Comparison of ENCODE assay signal across 1 cellular context in the genomic region with DNA sequence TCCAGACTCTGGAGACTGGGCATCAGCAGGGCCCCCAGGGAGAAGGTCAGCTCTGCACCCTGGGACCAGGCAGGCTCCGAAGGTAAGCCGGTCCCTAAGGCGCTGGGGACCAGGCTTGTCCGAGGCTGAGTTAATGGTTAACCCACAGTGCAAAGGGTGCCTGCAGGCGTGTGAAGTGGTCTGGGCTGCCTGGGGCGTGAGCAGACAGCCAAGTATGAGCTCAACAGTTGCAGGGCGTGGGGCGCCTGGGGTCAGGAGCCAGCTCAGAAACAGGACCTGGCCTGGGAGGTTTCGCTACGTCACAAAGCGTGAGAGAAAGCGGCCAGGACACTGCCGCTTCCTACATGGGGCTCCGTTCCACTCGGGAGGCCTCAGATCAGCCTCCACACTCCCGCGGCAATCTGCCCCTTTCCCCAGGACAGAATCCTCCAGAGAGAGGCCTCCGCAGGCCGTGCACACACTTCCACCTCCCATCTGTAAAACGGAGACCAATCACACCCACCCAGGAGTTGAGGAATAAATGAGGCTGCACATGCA.
A peak's percentile ranks its signal among the peaks of the same experiment; 100 is the strongest.
TF ChIP-seq lines count a peak whose summit lies in the region.

No MANE protein-coding gene starts in this region.

TF ChIP-seq in HepG2, 621 proteins besides CTCF, POLR2A, EP300 and RAD21 (continued from another document and continues in another):
- TF ChIP-seq, protein P1, sequence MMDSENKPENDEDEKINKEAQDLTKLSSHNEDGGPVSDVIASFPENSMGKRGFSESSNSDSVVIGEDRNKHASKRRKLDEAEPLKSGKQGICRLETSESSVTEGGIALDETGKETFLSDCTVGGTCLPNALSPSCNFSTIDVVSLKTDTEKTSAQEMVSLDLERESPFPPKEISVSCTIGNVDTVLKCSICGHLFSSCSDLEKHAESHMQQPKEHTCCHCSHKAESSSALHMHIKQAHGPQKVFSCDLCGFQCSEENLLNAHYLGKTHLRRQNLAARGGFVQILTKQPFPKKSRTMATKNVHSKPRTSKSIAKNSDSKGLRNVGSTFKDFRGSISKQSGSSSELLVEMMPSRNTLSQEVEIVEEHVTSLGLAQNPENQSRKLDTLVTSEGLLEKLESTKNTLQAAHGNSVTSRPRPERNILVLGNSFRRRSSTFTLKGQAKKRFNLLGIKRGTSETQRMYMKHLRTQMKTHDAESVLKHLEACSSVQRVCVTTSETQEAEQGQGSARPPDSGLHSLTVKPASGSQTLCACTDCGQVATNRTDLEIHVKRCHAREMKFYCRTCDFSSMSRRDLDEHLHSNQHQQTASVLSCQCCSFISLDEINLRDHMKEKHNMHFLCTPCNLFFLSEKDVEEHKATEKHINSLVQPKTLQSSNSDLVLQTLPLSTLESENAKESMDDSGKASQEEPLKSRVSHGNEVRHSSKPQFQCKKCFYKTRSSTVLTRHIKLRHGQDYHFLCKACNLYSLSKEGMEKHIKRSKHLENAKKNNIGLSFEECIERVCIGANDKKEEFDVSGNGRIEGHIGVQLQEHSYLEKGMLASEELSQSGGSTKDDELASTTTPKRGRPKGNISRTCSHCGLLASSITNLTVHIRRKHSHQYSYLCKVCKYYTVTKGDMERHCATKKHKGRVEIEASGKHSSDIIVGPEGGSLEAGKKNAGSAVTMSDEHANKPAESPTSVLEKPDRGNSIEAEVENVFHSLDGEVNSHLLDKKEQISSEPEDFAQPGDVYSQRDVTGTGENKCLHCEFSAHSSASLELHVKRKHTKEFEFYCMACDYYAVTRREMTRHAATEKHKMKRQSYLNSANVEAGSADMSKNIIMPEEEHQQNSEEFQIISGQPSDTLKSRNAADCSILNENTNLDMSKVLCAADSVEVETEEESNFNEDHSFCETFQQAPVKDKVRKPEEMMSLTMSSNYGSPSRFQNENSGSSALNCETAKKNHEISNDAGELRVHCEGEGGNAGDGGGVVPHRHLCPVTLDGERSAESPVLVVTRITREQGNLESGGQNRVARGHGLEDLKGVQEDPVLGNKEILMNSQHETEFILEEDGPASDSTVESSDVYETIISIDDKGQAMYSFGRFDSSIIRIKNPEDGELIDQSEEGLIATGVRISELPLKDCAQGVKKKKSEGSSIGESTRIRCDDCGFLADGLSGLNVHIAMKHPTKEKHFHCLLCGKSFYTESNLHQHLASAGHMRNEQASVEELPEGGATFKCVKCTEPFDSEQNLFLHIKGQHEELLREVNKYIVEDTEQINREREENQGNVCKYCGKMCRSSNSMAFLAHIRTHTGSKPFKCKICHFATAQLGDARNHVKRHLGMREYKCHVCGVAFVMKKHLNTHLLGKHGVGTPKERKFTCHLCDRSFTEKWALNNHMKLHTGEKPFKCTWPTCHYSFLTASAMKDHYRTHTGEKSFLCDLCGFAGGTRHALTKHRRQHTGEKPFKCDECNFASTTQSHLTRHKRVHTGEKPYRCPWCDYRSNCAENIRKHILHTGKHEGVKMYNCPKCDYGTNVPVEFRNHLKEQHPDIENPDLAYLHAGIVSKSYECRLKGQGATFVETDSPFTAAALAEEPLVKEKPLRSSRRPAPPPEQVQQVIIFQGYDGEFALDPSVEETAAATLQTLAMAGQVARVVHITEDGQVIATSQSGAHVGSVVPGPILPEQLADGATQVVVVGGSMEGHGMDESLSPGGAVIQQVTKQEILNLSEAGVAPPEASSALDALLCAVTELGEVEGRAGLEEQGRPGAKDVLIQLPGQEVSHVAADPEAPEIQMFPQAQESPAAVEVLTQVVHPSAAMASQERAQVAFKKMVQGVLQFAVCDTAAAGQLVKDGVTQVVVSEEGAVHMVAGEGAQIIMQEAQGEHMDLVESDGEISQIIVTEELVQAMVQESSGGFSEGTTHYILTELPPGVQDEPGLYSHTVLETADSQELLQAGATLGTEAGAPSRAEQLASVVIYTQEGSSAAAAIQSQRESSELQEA (CRISPR knock-in tag; IDR thresholded peaks at IDR 0.05; ENCODE audit: not compliant biosample characterization): no peak
- TF ChIP-seq ZNF616 (CRISPR knock-in tag; IDR thresholded peaks at IDR 0.05; ENCODE audit: low read depth): 0 out of 2 replicates have a peak, but pooled peaks have one; percentile 8
- TF ChIP-seq, protein P2, sequence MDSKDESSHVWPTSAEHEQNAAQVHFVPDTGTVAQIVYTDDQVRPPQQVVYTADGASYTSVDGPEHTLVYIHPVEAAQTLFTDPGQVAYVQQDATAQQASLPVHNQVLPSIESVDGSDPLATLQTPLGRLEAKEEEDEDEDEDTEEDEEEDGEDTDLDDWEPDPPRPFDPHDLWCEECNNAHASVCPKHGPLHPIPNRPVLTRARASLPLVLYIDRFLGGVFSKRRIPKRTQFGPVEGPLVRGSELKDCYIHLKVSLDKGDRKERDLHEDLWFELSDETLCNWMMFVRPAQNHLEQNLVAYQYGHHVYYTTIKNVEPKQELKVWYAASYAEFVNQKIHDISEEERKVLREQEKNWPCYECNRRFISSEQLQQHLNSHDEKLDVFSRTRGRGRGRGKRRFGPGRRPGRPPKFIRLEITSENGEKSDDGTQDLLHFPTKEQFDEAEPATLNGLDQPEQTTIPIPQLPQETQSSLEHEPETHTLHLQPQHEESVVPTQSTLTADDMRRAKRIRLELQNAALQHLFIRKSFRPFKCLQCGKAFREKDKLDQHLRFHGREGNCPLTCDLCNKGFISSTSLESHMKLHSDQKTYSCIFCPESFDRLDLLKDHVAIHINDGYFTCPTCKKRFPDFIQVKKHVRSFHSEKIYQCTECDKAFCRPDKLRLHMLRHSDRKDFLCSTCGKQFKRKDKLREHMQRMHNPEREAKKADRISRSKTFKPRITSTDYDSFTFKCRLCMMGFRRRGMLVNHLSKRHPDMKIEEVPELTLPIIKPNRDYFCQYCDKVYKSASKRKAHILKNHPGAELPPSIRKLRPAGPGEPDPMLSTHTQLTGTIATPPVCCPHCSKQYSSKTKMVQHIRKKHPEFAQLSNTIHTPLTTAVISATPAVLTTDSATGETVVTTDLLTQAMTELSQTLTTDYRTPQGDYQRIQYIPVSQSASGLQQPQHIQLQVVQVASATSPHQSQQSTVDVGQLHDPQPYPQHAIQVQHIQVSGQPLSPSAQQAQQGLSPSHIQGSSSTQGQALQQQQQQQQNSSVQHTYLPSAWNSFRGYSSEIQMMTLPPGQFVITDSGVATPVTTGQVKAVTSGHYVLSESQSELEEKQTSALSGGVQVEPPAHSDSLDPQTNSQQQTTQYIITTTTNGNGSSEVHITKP (CRISPR knock-in tag; IDR thresholded peaks at IDR 0.05; ENCODE audit: low read depth): peak; percentile 51; the same call in 1 of the 2 replicates
- TF ChIP-seq, protein P3, sequence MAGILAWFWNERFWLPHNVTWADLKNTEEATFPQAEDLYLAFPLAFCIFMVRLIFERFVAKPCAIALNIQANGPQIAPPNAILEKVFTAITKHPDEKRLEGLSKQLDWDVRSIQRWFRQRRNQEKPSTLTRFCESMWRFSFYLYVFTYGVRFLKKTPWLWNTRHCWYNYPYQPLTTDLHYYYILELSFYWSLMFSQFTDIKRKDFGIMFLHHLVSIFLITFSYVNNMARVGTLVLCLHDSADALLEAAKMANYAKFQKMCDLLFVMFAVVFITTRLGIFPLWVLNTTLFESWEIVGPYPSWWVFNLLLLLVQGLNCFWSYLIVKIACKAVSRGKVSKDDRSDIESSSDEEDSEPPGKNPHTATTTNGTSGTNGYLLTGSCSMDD (CRISPR knock-in tag; IDR thresholded peaks at IDR 0.05): no peak
- peak; percentile 53 for TF ChIP-seq THAP11 (CRISPR knock-in tag; IDR thresholded peaks at IDR 0.05)
- TF ChIP-seq ZNF121 (CRISPR knock-in tag; IDR thresholded peaks at IDR 0.05): no peak
- TF ChIP-seq ZNF564 (CRISPR knock-in tag; IDR thresholded peaks at IDR 0.05): peak; percentile 75; the same call in 1 of the 2 replicates
- peak; percentile 95 for TF ChIP-seq HHEX (CRISPR knock-in tag; IDR thresholded peaks at IDR 0.05)
- TF ChIP-seq SALL2 (CRISPR knock-in tag; IDR thresholded peaks at IDR 0.05): peak; percentile 71; the same call in 1 of the 2 replicates
- TF ChIP-seq SPEN (CRISPR knock-in tag; IDR thresholded peaks at IDR 0.05; ENCODE audit: low read depth): peak; percentile 87; the same call in 1 of the 2 replicates
- TF ChIP-seq, protein P4, sequence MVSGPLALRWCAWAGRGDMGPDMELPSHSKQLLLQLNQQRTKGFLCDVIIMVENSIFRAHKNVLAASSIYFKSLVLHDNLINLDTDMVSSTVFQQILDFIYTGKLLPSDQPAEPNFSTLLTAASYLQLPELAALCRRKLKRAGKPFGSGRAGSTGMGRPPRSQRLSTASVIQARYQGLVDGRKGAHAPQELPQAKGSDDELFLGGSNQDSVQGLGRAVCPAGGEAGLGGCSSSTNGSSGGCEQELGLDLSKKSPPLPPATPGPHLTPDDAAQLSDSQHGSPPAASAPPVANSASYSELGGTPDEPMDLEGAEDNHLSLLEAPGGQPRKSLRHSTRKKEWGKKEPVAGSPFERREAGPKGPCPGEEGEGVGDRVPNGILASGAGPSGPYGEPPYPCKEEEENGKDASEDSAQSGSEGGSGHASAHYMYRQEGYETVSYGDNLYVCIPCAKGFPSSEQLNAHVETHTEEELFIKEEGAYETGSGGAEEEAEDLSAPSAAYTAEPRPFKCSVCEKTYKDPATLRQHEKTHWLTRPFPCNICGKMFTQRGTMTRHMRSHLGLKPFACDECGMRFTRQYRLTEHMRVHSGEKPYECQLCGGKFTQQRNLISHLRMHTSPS (CRISPR knock-in tag; IDR thresholded peaks at IDR 0.05; ENCODE audit: low read depth): no peak
- TF ChIP-seq GATAD2A (CRISPR knock-in tag; IDR thresholded peaks at IDR 0.05): peak; percentile 85
- TF ChIP-seq, protein P5, sequence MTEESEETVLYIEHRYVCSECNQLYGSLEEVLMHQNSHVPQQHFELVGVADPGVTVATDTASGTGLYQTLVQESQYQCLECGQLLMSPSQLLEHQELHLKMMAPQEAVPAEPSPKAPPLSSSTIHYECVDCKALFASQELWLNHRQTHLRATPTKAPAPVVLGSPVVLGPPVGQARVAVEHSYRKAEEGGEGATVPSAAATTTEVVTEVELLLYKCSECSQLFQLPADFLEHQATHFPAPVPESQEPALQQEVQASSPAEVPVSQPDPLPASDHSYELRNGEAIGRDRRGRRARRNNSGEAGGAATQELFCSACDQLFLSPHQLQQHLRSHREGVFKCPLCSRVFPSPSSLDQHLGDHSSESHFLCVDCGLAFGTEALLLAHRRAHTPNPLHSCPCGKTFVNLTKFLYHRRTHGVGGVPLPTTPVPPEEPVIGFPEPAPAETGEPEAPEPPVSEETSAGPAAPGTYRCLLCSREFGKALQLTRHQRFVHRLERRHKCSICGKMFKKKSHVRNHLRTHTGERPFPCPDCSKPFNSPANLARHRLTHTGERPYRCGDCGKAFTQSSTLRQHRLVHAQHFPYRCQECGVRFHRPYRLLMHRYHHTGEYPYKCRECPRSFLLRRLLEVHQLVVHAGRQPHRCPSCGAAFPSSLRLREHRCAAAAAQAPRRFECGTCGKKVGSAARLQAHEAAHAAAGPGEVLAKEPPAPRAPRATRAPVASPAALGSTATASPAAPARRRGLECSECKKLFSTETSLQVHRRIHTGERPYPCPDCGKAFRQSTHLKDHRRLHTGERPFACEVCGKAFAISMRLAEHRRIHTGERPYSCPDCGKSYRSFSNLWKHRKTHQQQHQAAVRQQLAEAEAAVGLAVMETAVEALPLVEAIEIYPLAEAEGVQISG (CRISPR knock-in tag; IDR thresholded peaks at IDR 0.05): peak; percentile 80
- TF ChIP-seq NFYB (CRISPR knock-in tag; IDR thresholded peaks at IDR 0.05): no peak
- TF ChIP-seq ZSCAN25 (CRISPR knock-in tag; IDR thresholded peaks at IDR 0.05): peak; percentile 28; the same call in 1 of the 2 replicates
- 0 out of 2 replicates have a peak, but pooled peaks have one; percentile 36 for TF ChIP-seq SSRP1 (CRISPR knock-in tag; IDR thresholded peaks at IDR 0.05)
- peak; percentile 78; the same call in 1 of the 2 replicates for TF ChIP-seq MEF2D (CRISPR knock-in tag; IDR thresholded peaks at IDR 0.05)
- no peak for TF ChIP-seq RFX3 (CRISPR knock-in tag; IDR thresholded peaks at IDR 0.05)
- TF ChIP-seq, protein P6, sequence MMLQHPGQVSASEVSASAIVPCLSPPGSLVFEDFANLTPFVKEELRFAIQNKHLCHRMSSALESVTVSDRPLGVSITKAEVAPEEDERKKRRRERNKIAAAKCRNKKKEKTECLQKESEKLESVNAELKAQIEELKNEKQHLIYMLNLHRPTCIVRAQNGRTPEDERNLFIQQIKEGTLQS (CRISPR knock-in tag; IDR thresholded peaks at IDR 0.05): peak; percentile 69
- TF ChIP-seq, protein P7, sequence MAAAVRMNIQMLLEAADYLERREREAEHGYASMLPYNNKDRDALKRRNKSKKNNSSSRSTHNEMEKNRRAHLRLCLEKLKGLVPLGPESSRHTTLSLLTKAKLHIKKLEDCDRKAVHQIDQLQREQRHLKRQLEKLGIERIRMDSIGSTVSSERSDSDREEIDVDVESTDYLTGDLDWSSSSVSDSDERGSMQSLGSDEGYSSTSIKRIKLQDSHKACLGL (CRISPR knock-in tag; IDR thresholded peaks at IDR 0.05): no peak
- TF ChIP-seq, protein P8, sequence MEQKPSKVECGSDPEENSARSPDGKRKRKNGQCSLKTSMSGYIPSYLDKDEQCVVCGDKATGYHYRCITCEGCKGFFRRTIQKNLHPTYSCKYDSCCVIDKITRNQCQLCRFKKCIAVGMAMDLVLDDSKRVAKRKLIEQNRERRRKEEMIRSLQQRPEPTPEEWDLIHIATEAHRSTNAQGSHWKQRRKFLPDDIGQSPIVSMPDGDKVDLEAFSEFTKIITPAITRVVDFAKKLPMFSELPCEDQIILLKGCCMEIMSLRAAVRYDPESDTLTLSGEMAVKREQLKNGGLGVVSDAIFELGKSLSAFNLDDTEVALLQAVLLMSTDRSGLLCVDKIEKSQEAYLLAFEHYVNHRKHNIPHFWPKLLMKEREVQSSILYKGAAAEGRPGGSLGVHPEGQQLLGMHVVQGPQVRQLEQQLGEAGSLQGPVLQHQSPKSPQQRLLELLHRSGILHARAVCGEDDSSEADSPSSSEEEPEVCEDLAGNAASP (CRISPR knock-in tag; IDR thresholded peaks at IDR 0.05; ENCODE audit: borderline replicate concordance): peak; percentile 99
- TF ChIP-seq, protein P9, sequence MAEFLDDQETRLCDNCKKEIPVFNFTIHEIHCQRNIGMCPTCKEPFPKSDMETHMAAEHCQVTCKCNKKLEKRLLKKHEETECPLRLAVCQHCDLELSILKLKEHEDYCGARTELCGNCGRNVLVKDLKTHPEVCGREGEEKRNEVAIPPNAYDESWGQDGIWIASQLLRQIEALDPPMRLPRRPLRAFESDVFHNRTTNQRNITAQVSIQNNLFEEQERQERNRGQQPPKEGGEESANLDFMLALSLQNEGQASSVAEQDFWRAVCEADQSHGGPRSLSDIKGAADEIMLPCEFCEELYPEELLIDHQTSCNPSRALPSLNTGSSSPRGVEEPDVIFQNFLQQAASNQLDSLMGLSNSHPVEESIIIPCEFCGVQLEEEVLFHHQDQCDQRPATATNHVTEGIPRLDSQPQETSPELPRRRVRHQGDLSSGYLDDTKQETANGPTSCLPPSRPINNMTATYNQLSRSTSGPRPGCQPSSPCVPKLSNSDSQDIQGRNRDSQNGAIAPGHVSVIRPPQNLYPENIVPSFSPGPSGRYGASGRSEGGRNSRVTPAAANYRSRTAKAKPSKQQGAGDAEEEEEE (CRISPR knock-in tag; IDR thresholded peaks at IDR 0.05; ENCODE audit: borderline replicate concordance): no peak
- no peak for TF ChIP-seq SOX13 (IDR thresholded peaks at IDR 0.05)
- TF ChIP-seq SOX13 (CRISPR knock-in tag; conservative IDR thresholded peaks at IDR 0.05 in 1 of 2, IDR thresholded peaks at IDR 0.05 in 1 of 2): peak in 1 of 2 experiments; percentile 91; a peak in 2 of 4 replicates
- TF ChIP-seq ZNF674 (CRISPR knock-in tag; IDR thresholded peaks at IDR 0.05; ENCODE audit: low read depth): no peak
- no peak for TF ChIP-seq CHD4 (IDR thresholded peaks at IDR 0.05; ENCODE audit: borderline replicate concordance, low read length)
- TF ChIP-seq FOXO1 (CRISPR knock-in tag; IDR thresholded peaks at IDR 0.05): peak; percentile 74; the same call in 1 of the 2 replicates
- TF ChIP-seq ERF (CRISPR knock-in tag; IDR thresholded peaks at IDR 0.05): peak; percentile 86
- TF ChIP-seq LCORL (IDR thresholded peaks at IDR 0.05): no peak
- peak; percentile 83; the same call in 1 of the 2 replicates for TF ChIP-seq LCORL (CRISPR knock-in tag; IDR thresholded peaks at IDR 0.05)
